In the genomic region with DNA sequence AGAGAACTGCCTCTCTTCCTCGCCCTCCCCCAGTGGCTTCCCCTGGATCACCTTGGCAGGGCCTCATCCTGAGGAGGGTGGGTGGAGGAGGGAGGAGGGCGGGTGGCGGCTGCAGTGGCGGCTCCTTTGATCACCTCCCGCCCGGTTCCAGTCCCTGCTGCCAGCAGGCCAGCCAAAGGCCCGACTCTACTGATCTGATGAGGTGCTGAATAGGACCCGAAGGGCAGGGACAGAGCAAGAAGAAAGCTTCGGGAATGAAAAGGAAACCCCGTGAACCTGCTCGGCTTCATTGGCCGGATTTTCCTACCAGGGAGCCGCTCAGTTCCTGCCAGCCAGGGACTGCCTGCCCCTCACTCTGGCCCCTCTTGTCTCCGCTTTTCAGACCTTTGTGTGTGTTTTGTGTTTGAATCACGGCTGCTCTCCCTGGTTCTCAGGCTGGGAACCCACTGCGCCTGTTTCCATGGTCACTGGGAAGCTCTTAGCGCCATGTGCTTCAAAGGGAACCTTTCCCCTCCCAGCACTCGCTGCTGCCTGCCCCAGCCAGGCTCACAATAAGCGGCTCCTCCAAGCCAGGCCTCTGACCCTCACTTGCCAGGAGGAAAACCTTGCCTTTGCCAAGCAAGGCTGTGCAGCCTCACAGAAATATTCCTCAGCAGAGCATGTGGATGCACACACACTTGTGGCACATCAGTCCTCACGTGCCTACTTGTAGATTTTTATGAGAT, we compare ENCODE assay signal across 9 cellular contexts. TPM values are rescaled to one million over a fixed set of nuclear protein-coding genes. Genes with fewer than 3 reads are reported as not detected.
DNase-seq lines count a peak whose midpoint lies in the region; ATAC-seq and TF ChIP-seq lines count a peak whose summit lies in the region.
"Had no signal": no experiment of that assay in that cellular context is flagged by ENCODE, and none has a peak within 500 bp of the region (broad histone marks: within the 10 kb centered on the region; RNA-seq: fewer than 3 reads in every experiment).

No MANE protein-coding gene starts in this region.

- TF ChIP-seq POLR2A in esophagus squamous epithelium (IDR thresholded peaks at IDR 0.05) = no peak

- no peak for TF ChIP-seq CTCF in esophagus squamous epithelium (IDR thresholded peaks at IDR 0.05)

- intact Hi-C loops in esophagus squamous epithelium (cut with DNase I) = no loop called here
- intact Hi-C loops in posterior vena cava (cut with DNase I) = no loop called here

- peak in 12 of 14 donors; percentile 9 to 84 (median 55) for DNase-seq in C1 segment of cervical spinal cord (lab: John Stamatoyannopoulos, UW)
- peak; percentile 5 for DNase-seq in NCI-H187 treated with DMSO at 0.1 percent for 48 hours (lab: John Stamatoyannopoulos, UW)
- DNase-seq in esophagus squamous epithelium (lab: John Stamatoyannopoulos, UW) = no peak
- no peak for DNase-seq in posterior vena cava (ENCODE audit: low spot score)
- no peak for DNase-seq in effector CD4-positive, alpha-beta T cell

- H3K4me1 ChIP-seq in esophagus squamous epithelium (peaks cover 0 to 28% (median 14%) of the 10 kb centered on the region in 3 donors), muscle layer of colon (ENCODE audit: insufficient read depth, low read length) (peaks cover 15% of the 10 kb centered on the region)

- H3K27ac ChIP-seq in esophagus squamous epithelium (peak overlapping the region; percentile 13 to 54 (median 48)), muscle layer of colon (ENCODE audit: low read depth, low read length) (no peak overlapping the region)

- no peaks in the 10 kb centered on the region for H3K36me3 ChIP-seq in esophagus squamous epithelium
- no peaks in the 10 kb centered on the region for H3K36me3 ChIP-seq in muscle layer of colon (ENCODE audit: insufficient read depth, low read length)

- peak overlapping the region; percentile 18 for H3K9ac ChIP-seq in muscle layer of colon (ENCODE audit: low read length)

- peak overlapping the region in 1 of 4 donors; percentile 38 for H3K4me3 ChIP-seq in esophagus squamous epithelium
- H3K4me3 ChIP-seq in muscle layer of colon (ENCODE audit: low read depth in 1 of 2, low read length in 2 of 2) = peak overlapping the region in 1 of 2 donors; percentile 29

- H3K9me3 ChIP-seq in esophagus squamous epithelium (no peaks in the 10 kb centered on the region), muscle layer of colon (ENCODE audit: low read length) (no peaks in the 10 kb centered on the region)

- ATAC-seq in GM19351 (IDR thresholded peaks at IDR 0.05; ENCODE audit: unreplicated experiment) = no peak
- ATAC-seq in GM21390 (IDR thresholded peaks at IDR 0.05; ENCODE audit: unreplicated experiment) = no peak

- WGBS in esophagus squamous epithelium, 2 donors = 26 to 33% methylated on average over 11 to 12 of the region's 20 CpGs

- H3K27me3 ChIP-seq in esophagus squamous epithelium (no peaks in the 10 kb centered on the region), muscle layer of colon (ENCODE audit: control insufficient read depth in 1 of 2, insufficient read depth in 2 of 2, low read length in 2 of 2) (no peaks in the 10 kb centered on the region)

RNA-seq across cellular contexts. Expression of a gene that starts 56.8 kb away (rescaled TPM):
- total RNA-seq in esophagus squamous epithelium (under 1 TPM in 1 of 4 donors, not detected in 3; 0.38 TPM), posterior vena cava (not detected)
- total RNA-seq: T-helper 1 cell treated with Interleukin-12 subunit alpha and Interleukin-12 subunit beta and Interleukin-4 antibody, amounts not matched to agents 30 ng/mL and 1 ng/mL, for 36 hours had no signal

Comparison
In these comparisons a context has a peak if more than half of its experiments do, and no peak if none do; other contexts are left out.
1. DNase-seq: peak in C1 segment of cervical spinal cord (12 of 14) and NCI-H187 treated with DMSO at 0.1 percent for 48 hours (single experiment); none in esophagus squamous epithelium (single experiment), posterior vena cava (single experiment) and effector CD4-positive, alpha-beta T cell (single experiment).